11 cellular contexts compared by ENCODE assay signal in genomic region chr10:104351919-104352318, GRCh38. TPM values are rescaled to one million over a fixed set of nuclear protein-coding genes. Genes with fewer than 3 reads are reported as not detected.
DNase-seq lines count a peak whose midpoint lies in the region; ATAC-seq and TF ChIP-seq lines count a peak whose summit lies in the region.
"Had no signal": no experiment of that assay in that cellular context is flagged by ENCODE, and none has a peak within 500 bp of the region (broad histone marks: within the 10 kb centered on the region; RNA-seq: fewer than 3 reads in every experiment).

No MANE protein-coding gene starts in this region.

- H2AFZ ChIP-seq in Loucy (ENCODE audit: low read length), result peak overlapping the region; percentile 44

- no peaks in the 10 kb centered on the region for H3K79me2 ChIP-seq in Loucy (ENCODE audit: insufficient read depth, low read length)

- H3K27me3 Mint-ChIP-seq in CD4-positive, alpha-beta T cell, result no peaks in the 10 kb centered on the region

- 72 to 85% methylated on average over 1 of the region's 1 CpG for WGBS in esophagus squamous epithelium, 2 donors

- intact Hi-C loops in CD4-positive, alpha-beta T cell (cut with DNase I, micrococcal nuclease), result loop anchor here (2.0 kb wide), 2 partner anchors 13 to 77 kb away; partner anchors contain the start of gene ITPRIP (in 1 of the 2)
- intact Hi-C loops in esophagus squamous epithelium (cut with DNase I), result loop anchor here (5.0 kb wide), 1 partner anchor 60 kb away; no protein-coding TSS in a partner anchor

- no peak for TF ChIP-seq CTCF in CD4-positive, alpha-beta T cell (IDR thresholded peaks at IDR 0.05)
- TF ChIP-seq CTCF in Loucy (conservative IDR thresholded peaks at IDR 0.05; ENCODE audit: low read length), result no peak
- no peak for TF ChIP-seq CTCF in esophagus squamous epithelium (IDR thresholded peaks at IDR 0.05)
- TF ChIP-seq CTCF in foreskin fibroblast (IDR thresholded peaks at IDR 0.05; ENCODE audit: low read depth, low read length), result no peak

- H3F3A ChIP-seq in Loucy (ENCODE audit: low read depth), result no peaks in the 10 kb centered on the region

- H3K27me3 ChIP-seq in CD4-positive, alpha-beta T cell (ENCODE audit: control insufficient read depth, insufficient read depth, low read length), result no peaks in the 10 kb centered on the region
- H3K27me3 ChIP-seq in Loucy (ENCODE audit: insufficient read depth, low read length, poor library complexity, severe bottlenecking), result no peaks in the 10 kb centered on the region
- no peaks in the 10 kb centered on the region for H3K27me3 ChIP-seq in esophagus squamous epithelium
- H3K27me3 ChIP-seq: ovary had no signal

- H3K4me1 Mint-ChIP-seq in CD4-positive, alpha-beta T cell (ENCODE audit: low read depth), result peaks cover 12% of the 10 kb centered on the region

- no peak overlapping the region for H3K27ac ChIP-seq in CD4-positive, alpha-beta T cell (ENCODE audit: low read depth, low read length)
- H3K27ac ChIP-seq in esophagus squamous epithelium, result peak overlapping the region in 3 of 4 donors; percentile 63 to 85 (median 71)
- H3K27ac ChIP-seq: ovary had no signal

- no peak overlapping the region for H3K27ac Mint-ChIP-seq in CD4-positive, alpha-beta T cell

- peak overlapping the region; percentile 55 for H3K4me3 Mint-ChIP-seq in CD4-positive, alpha-beta T cell

- no peak for TF ChIP-seq POLR2A in esophagus squamous epithelium (IDR thresholded peaks at IDR 0.05)

- CTCF ChIA-PET in CD4-positive, alpha-beta T cell (lab: Charles Lee), result interaction anchor here (0.6 to 5.6 kb wide), 6 partner anchors 44 to 76 kb away, joined by 3 to 107 read pairs (median 5); no protein-coding TSS in a partner anchor

- ATAC-seq in CD4-positive, alpha-beta T cell (ENCODE audit: poor library complexity), result no peak
- ATAC-seq in GM18907 (IDR thresholded peaks at IDR 0.05; ENCODE audit: unreplicated experiment), result peak; percentile 17
- no peak for ATAC-seq in HG02970 (IDR thresholded peaks at IDR 0.05; ENCODE audit: low FRiP score, unreplicated experiment)

- H4K20me1 ChIP-seq in Loucy (ENCODE audit: insufficient read depth, low read length, poor library complexity, severe bottlenecking), result no peaks in the 10 kb centered on the region

- no peak overlapping the region for H3K9ac ChIP-seq in Loucy (ENCODE audit: low read depth, low read length, poor library complexity, severe bottlenecking)

- POLR2A ChIA-PET in CD4-positive, alpha-beta T cell (lab: Charles Lee), result interaction anchor here (0.6 to 4.9 kb wide), 7 partner anchors 13 to 83 kb away, joined by 3 to 58 read pairs (median 7); partner anchors contain the start of genes GSTO2 and ITPRIP

- H3K9me3 Mint-ChIP-seq in CD4-positive, alpha-beta T cell, result no peaks in the 10 kb centered on the region

- H3K36me3 ChIP-seq in Loucy (ENCODE audit: insufficient read depth, low read length) (no peaks in the 10 kb centered on the region), esophagus squamous epithelium (no peaks in the 10 kb centered on the region)
- H3K36me3 ChIP-seq: ovary had no signal

- no peak for DNase-seq in CD4-positive, alpha-beta T cell
- DNase-seq in esophagus squamous epithelium (lab: John Stamatoyannopoulos, UW) (no peak), amniotic stem cell (lab: John Stamatoyannopoulos, UW) (no peak), NCI-H1436 treated with DMSO at 0.1 percent for 48 hours (lab: John Stamatoyannopoulos, UW) (no peak), foreskin fibroblast (no peak)
- DNase-seq: DMS79, NCI-H2081, ovary had no signal

- peaks cover 24% of the 10 kb centered on the region for H3K4me1 ChIP-seq in Loucy (ENCODE audit: insufficient read depth, low read length, poor library complexity, severe bottlenecking)
- H3K4me1 ChIP-seq in esophagus squamous epithelium, result peaks cover 13 to 56% (median 15%) of the 10 kb centered on the region in 3 donors

- no peaks in the 10 kb centered on the region for H3K36me3 Mint-ChIP-seq in CD4-positive, alpha-beta T cell (ENCODE audit: low read depth)

- peak overlapping the region; percentile 54 for H3K4me3 ChIP-seq in Loucy (ENCODE audit: low read length, poor library complexity, severe bottlenecking)
- no peak overlapping the region for H3K4me3 ChIP-seq in esophagus squamous epithelium
- no peak overlapping the region for H3K4me3 ChIP-seq in foreskin fibroblast (ENCODE audit: low read depth in 1 of 2, low read length in 2 of 2)
- H3K4me3 ChIP-seq: ovary had no signal

- no peaks in the 10 kb centered on the region for H3K9me3 ChIP-seq in CD4-positive, alpha-beta T cell (ENCODE audit: control insufficient read depth, low read length)
- H3K9me3 ChIP-seq in Loucy (ENCODE audit: insufficient read depth, low read depth, low read length) (no peaks in the 10 kb centered on the region), esophagus squamous epithelium (no peaks in the 10 kb centered on the region)
- H3K9me3 ChIP-seq: ovary had no signal

- H3K9me2 ChIP-seq in Loucy (replicated peaks; ENCODE audit: low read depth, low read length), result no peaks in the 10 kb centered on the region

- peak overlapping the region; percentile 77 for H3K4me2 ChIP-seq in Loucy (ENCODE audit: low read depth, low read length, poor library complexity, severe bottlenecking)

RNA-seq across cellular contexts. Expression of gene CFAP58, which starts 1.7 kb away (rescaled TPM):
- total RNA-seq in CD4-positive, alpha-beta T cell, result not detected
- total RNA-seq in esophagus squamous epithelium, result under 1 TPM in 3 of 4 donors, not detected in 1; 0.13 to 0.41 (median 0.19) TPM

RNA-seq across cellular contexts. Expression of gene ITPRIP, which starts 13.7 kb away (rescaled TPM):
- 100 to 1,000 TPM; 127 to 133 TPM for total RNA-seq in CD4-positive, alpha-beta T cell
- 10 to 100 TPM; 37.6 to 61.6 (median 38.4) TPM for total RNA-seq in esophagus squamous epithelium
